Comparison of ENCODE assay signal across 29 cellular contexts in the genomic region with DNA sequence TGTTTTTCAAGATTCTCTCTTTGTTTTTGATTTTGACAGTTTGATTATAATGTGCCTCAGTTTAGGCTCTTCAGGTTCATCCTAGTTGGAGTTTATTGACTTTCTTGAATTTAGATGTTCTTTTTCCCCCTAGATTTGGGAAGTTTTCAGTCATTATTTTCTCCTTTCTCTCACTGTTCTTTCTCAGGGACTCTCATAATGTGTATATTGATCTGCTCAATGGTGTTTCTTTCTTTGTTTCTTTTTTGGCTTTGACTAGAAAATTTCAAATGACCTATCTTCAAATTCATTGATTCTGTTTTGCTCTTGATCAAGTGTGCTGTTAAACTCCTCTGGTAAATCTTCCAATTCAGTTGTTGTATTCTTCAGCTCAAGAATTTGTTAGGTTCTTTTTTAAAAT.
"Had no signal": no experiment of that assay in that cellular context is flagged by ENCODE, and none has a peak within 500 bp of the region (broad histone marks: within the 10 kb centered on the region; RNA-seq: fewer than 3 reads in every experiment).

No MANE protein-coding gene starts in this region.

- H3K4me1 ChIP-seq: stomach, suprapubic skin, testis, thyroid gland, tibial artery, tibial nerve, transverse colon, upper lobe of left lung, upper lobe of right lung, uterus, vagina had no signal

- H3K9me3 ChIP-seq: testis, thyroid gland, upper lobe of right lung, uterus, vagina had no signal

- H3K4me3 Mint-ChIP-seq: stimulated activated effector memory CD8-positive, alpha-beta T cell treated with anti-CD3 and anti-CD28 coated beads, Interleukin-12 subunit alpha, Interleukin-12 subunit beta, amount 100 ng/mL, for 72 hours; stimulated activated memory B cell treated with anti-CD40 and anti-IgM and Interleukin-4, amounts not matched to agents 10 μg/mL and 1 μg/mL and 100 μg/mL, for 72 hours; stimulated activated naive B cell treated with anti-CD40 and anti-IgM and Interleukin-4, amounts not matched to agents 10 μg/mL and 1 μg/mL and 100 μg/mL, for 72 hours; stimulated activated naive CD8-positive, alpha-beta T cell treated with anti-CD3 and anti-CD28 coated beads, Interleukin-15, amount 100 ng/mL, for 72 hours; stimulated activated naive CD8-positive, alpha-beta T cell treated with anti-CD3 and anti-CD28 coated beads, Interleukin-15, Interleukin-2, amounts not matched to agents 100 ng/mL and 50 ng/mL, for 24 hours; type B pancreatic cell had no signal

- H3K27ac Mint-ChIP-seq: stimulated activated effector memory CD8-positive, alpha-beta T cell treated with anti-CD3 and anti-CD28 coated beads, Interleukin-12 subunit alpha, Interleukin-12 subunit beta, amount 100 ng/mL, for 72 hours; stimulated activated memory B cell treated with anti-CD40 and anti-IgM and Interleukin-4, amounts not matched to agents 10 μg/mL and 1 μg/mL and 100 μg/mL, for 72 hours; stimulated activated naive B cell treated with anti-CD40 and anti-IgM and Interleukin-4, amounts not matched to agents 10 μg/mL and 1 μg/mL and 100 μg/mL, for 72 hours; stimulated activated naive CD8-positive, alpha-beta T cell treated with anti-CD3 and anti-CD28 coated beads, Interleukin-15, Interleukin-2, amounts not matched to agents 100 ng/mL and 50 ng/mL, for 24 hours; type B pancreatic cell had no signal

- DNase-seq: stimulated activated CD4-positive, alpha-beta T cell treated with anti-CD3 and anti-CD28 coated beads, Interleukin-2, amount 100 ng/mL, for 48 hours; stimulated activated CD4-positive, alpha-beta T cell treated with anti-CD3 and anti-CD28 coated beads, Interleukin-4, amount 100 ng/mL, for 1 hour; stimulated activated CD4-positive, alpha-beta T cell treated with anti-CD3 and anti-CD28 coated beads, Interleukin-4, amount 100 ng/mL, for 24 hours; stimulated activated CD4-positive, alpha-beta T cell treated with anti-CD3 and anti-CD28 coated beads, Interleukin-4, amount 100 ng/mL, for 4 hours; stimulated activated CD8-positive, alpha-beta memory T cell treated with anti-CD3 and anti-CD28 coated beads, Interleukin-4, amount 100 ng/mL, for 48 hours; stimulated activated naive B cell treated with anti-CD40 and anti-IgM and Interleukin-4, amounts not matched to agents 10 μg/mL and 1 μg/mL and 100 μg/mL, for 72 hours; stimulated activated naive CD4-positive, alpha-beta T cell; stimulated activated naive CD4-positive, alpha-beta T cell treated with Interleukin-2 at 50 U/mL for 16 hours; stimulated activated naive CD8-positive, alpha-beta T cell treated with anti-CD3 and anti-CD28 coated beads, Interleukin-15, amount 100 ng/mL, for 72 hours; stimulated activated naive CD8-positive, alpha-beta T cell treated with anti-CD3 and anti-CD28 coated beads, Interleukin-15, Interleukin-2, amounts not matched to agents 100 U/mL and 50 U/mL, for 24 hours; stomach; substantia nigra; testis; thyroid gland; tibial artery; transverse colon; trophoblast cell; upper lobe of left lung; upper lobe of right lung; uterus had no signal

- H3K4me1 Mint-ChIP-seq: stimulated activated effector memory CD8-positive, alpha-beta T cell treated with anti-CD3 and anti-CD28 coated beads, Interleukin-12 subunit alpha, Interleukin-12 subunit beta, amount 100 ng/mL, for 72 hours; stimulated activated memory B cell treated with anti-CD40 and anti-IgM and Interleukin-4, amounts not matched to agents 10 μg/mL and 1 μg/mL and 100 μg/mL, for 72 hours; stimulated activated naive B cell treated with anti-CD40 and anti-IgM and Interleukin-4, amounts not matched to agents 10 μg/mL and 1 μg/mL and 100 μg/mL, for 72 hours; stimulated activated naive CD8-positive, alpha-beta T cell treated with anti-CD3 and anti-CD28 coated beads, Interleukin-15, amount 100 ng/mL, for 72 hours had no signal

- FAIRE-seq: urothelium cell line had no signal

- H3K27ac ChIP-seq: stomach, suprapubic skin, testis, thoracic aorta, thyroid gland, tibial artery, tibial nerve, transverse colon, upper lobe of left lung, upper lobe of right lung, uterus, vagina had no signal

- H3K27me3 ChIP-seq: stomach, suprapubic skin, testis, thyroid gland, tibial artery, tibial nerve, transverse colon, upper lobe of left lung, upper lobe of right lung, uterus, vagina had no signal

- H3K4me3 ChIP-seq: stomach, suprapubic skin, testis, thoracic aorta, thyroid gland, tibial artery, tibial nerve, transverse colon, upper lobe of left lung, upper lobe of right lung, uterus, vagina had no signal

- ATAC-seq: stimulated activated effector memory CD8-positive, alpha-beta T cell treated with anti-CD3 and anti-CD28 coated beads, Interleukin-12 subunit alpha, Interleukin-12 subunit beta, amount 100 ng/mL, for 72 hours; stimulated activated memory B cell treated with anti-CD40 and anti-IgM and Interleukin-4, amounts not matched to agents 10 μg/mL and 1 μg/mL and 100 μg/mL, for 72 hours; stimulated activated naive B cell treated with anti-CD40 and anti-IgM and Interleukin-4, amounts not matched to agents 10 μg/mL and 1 μg/mL and 100 μg/mL, for 72 hours; stimulated activated naive CD8-positive, alpha-beta T cell treated with anti-CD3 and anti-CD28 coated beads, Interleukin-15, amount 100 ng/mL, for 72 hours; stimulated activated naive CD8-positive, alpha-beta T cell treated with anti-CD3 and anti-CD28 coated beads, Interleukin-15, Interleukin-2, amounts not matched to agents 100 U/mL and 50 U/mL, for 24 hours; upper lobe of right lung had no signal

- H3K36me3 Mint-ChIP-seq: stimulated activated effector memory CD8-positive, alpha-beta T cell treated with anti-CD3 and anti-CD28 coated beads, Interleukin-12 subunit alpha, Interleukin-12 subunit beta, amount 100 ng/mL, for 72 hours; stimulated activated memory B cell treated with anti-CD40 and anti-IgM and Interleukin-4, amounts not matched to agents 10 μg/mL and 1 μg/mL and 100 μg/mL, for 72 hours; type B pancreatic cell had no signal

- H3K36me3 ChIP-seq: stomach, suprapubic skin, thoracic aorta, thyroid gland, tibial artery, tibial nerve, transverse colon, upper lobe of left lung, upper lobe of right lung, uterus, vagina had no signal
